ENCODE assay signal across 8 cellular contexts in genomic region chr9:127854169-127854833, GRCh38. TPM values are rescaled to one million over a fixed set of nuclear protein-coding genes. Genes with fewer than 3 reads are reported as not detected.
DNase-seq lines count a peak whose midpoint lies in the region; ATAC-seq and TF ChIP-seq lines count a peak whose summit lies in the region.

ENG (minus strand) TSS chr9:127854658; CDS start chr9:127854355, 303 bp downstream.

- H3K27ac Mint-ChIP-seq in activated T-cell treated with anti-CD3 and anti-CD28 coated beads, Interleukin-2, amount 50 U/mL, for 24 hours: peak within 1 kb of the TSS; percentile 90
- peak within 1 kb of the TSS; percentile 76 for H3K27ac Mint-ChIP-seq in activated CD4-positive, alpha-beta memory T cell treated with anti-CD3 and anti-CD28 coated beads, Interleukin-2, amount 10 ng/mL, durations not matched to agents 7 days and 5 days
- H3K27ac Mint-ChIP-seq in nephron: peak within 1 kb of the TSS; percentile 59 to 76 (median 67)

- peaks cover 2% of the 10 kb centered on the region for H3K9me3 Mint-ChIP-seq in activated T-cell treated with anti-CD3 and anti-CD28 coated beads, Interleukin-2, amount 50 U/mL, for 24 hours
- peaks cover 9% of the 10 kb centered on the region for H3K9me3 Mint-ChIP-seq in activated CD4-positive, alpha-beta memory T cell treated with anti-CD3 and anti-CD28 coated beads, Interleukin-2, amount 10 ng/mL, durations not matched to agents 7 days and 5 days
- peaks cover 2% of the 10 kb centered on the region for H3K9me3 Mint-ChIP-seq in nephron

- peaks cover 26% of the 10 kb centered on the region for H3K4me1 Mint-ChIP-seq in activated T-cell treated with anti-CD3 and anti-CD28 coated beads, Interleukin-2, amount 50 U/mL, for 24 hours (ENCODE audit: low read depth)
- peaks cover 25% of the 10 kb centered on the region for H3K4me1 Mint-ChIP-seq in activated CD4-positive, alpha-beta memory T cell treated with anti-CD3 and anti-CD28 coated beads, Interleukin-2, amount 10 ng/mL, durations not matched to agents 7 days and 5 days
- H3K4me1 Mint-ChIP-seq in nephron: peaks cover 27% of the 10 kb centered on the region

- peaks cover 17% of the 10 kb centered on the region for H3K36me3 Mint-ChIP-seq in activated T-cell treated with anti-CD3 and anti-CD28 coated beads, Interleukin-2, amount 50 U/mL, for 24 hours (ENCODE audit: low read depth)
- H3K36me3 Mint-ChIP-seq in activated CD4-positive, alpha-beta memory T cell treated with anti-CD3 and anti-CD28 coated beads, Interleukin-2, amount 10 ng/mL, durations not matched to agents 7 days and 5 days (ENCODE audit: low read depth): peaks cover 16% of the 10 kb centered on the region
- H3K36me3 Mint-ChIP-seq in nephron (ENCODE audit: low read depth): peaks cover 6% of the 10 kb centered on the region

- no peak for TF ChIP-seq CTCF in nephron (IDR thresholded peaks at IDR 0.05; ENCODE audit: unreplicated experiment in 3 of 3)

- H3K4me3 Mint-ChIP-seq in activated T-cell treated with anti-CD3 and anti-CD28 coated beads, Interleukin-2, amount 50 U/mL, for 24 hours: peak within 1 kb of the TSS; percentile 84
- peak within 1 kb of the TSS; percentile 84 for H3K4me3 Mint-ChIP-seq in activated CD4-positive, alpha-beta memory T cell treated with anti-CD3 and anti-CD28 coated beads, Interleukin-2, amount 10 ng/mL, durations not matched to agents 7 days and 5 days
- peak within 1 kb of the TSS; percentile 74 to 85 (median 79) for H3K4me3 Mint-ChIP-seq in nephron

- ATAC-seq in GM21737 (IDR thresholded peaks at IDR 0.05; ENCODE audit: unreplicated experiment): no peak
- no peak for ATAC-seq in GM18873 (IDR thresholded peaks at IDR 0.05; ENCODE audit: low FRiP score, unreplicated experiment)
- ATAC-seq in HG03175 (IDR thresholded peaks at IDR 0.05; ENCODE audit: unreplicated experiment): no peak

- POLR2A ChIA-PET in activated CD4-positive, alpha-beta memory T cell treated with anti-CD3 and anti-CD28 coated beads, Interleukin-2, amount 10 ng/mL, durations not matched to agents 7 days and 5 days (lab: Charles Lee): interaction anchor here (1.0 to 2.2 kb wide), 6 partner anchors 8 to 119 kb away, joined by 3 to 7 read pairs (median 4); partner anchors contain the start of genes CDK9 and TOR2A

- DNase-seq in activated T-cell treated with anti-CD3 and anti-CD28 coated beads, Interleukin-2, amount 50 U/mL, for 24 hours: peak; percentile 50
- DNase-seq in activated T-cell treated with anti-CD3 and anti-CD28 coated beads, Interleukin-2, amount 50 U/mL, for 1 hour: no peak
- DNase-seq in activated CD4-positive, alpha-beta memory T cell treated with anti-CD3 and anti-CD28 coated beads, Interleukin-2, amount 10 ng/mL, durations not matched to agents 7 days and 5 days: no peak
- peak; percentile 44 for DNase-seq in fibroblast of peridontal ligament (ENCODE audit: extremely low read depth)

- H3K27me3 Mint-ChIP-seq in activated T-cell treated with anti-CD3 and anti-CD28 coated beads, Interleukin-2, amount 50 U/mL, for 24 hours: no peaks in the 10 kb centered on the region
- H3K27me3 Mint-ChIP-seq in activated CD4-positive, alpha-beta memory T cell treated with anti-CD3 and anti-CD28 coated beads, Interleukin-2, amount 10 ng/mL, durations not matched to agents 7 days and 5 days: no peaks in the 10 kb centered on the region
- peaks cover 4% of the 10 kb centered on the region for H3K27me3 Mint-ChIP-seq in nephron (ENCODE audit: low read depth)

- CTCF ChIA-PET in activated CD4-positive, alpha-beta memory T cell treated with anti-CD3 and anti-CD28 coated beads, Interleukin-2, amount 10 ng/mL, durations not matched to agents 7 days and 5 days (lab: Charles Lee): interaction anchor here (1.3 to 1.7 kb wide), 2 partner anchors 15 to 16 kb away, joined by 6 to 8 read pairs; no protein-coding TSS in a partner anchor

RNA-seq across cellular contexts. Expression of gene ENG, which starts in this region (rescaled TPM):
- 10 to 100 TPM; 13.1 to 14.1 TPM for total RNA-seq in activated CD4-positive, alpha-beta memory T cell treated with anti-CD3 and anti-CD28 coated beads, Interleukin-2, amount 10 ng/mL, durations not matched to agents 7 days and 5 days

Comparison
In these comparisons a context has a peak if more than half of its experiments do, and no peak if none do; other contexts are left out.
1. DNase-seq: peak in activated T-cell treated with anti-CD3 and anti-CD28 coated beads, Interleukin-2, amount 50 U/mL, for 24 hours (single experiment) and fibroblast of peridontal ligament (single experiment); none in activated T-cell treated with anti-CD3 and anti-CD28 coated beads, Interleukin-2, amount 50 U/mL, for 1 hour (single experiment) and activated CD4-positive, alpha-beta memory T cell treated with anti-CD3 and anti-CD28 coated beads, Interleukin-2, amount 10 ng/mL, durations not matched to agents 7 days and 5 days (single experiment).
2. Peak in every context shown above with its lines, with median percentiles within 50 percentile points of each other: H3K27ac Mint-ChIP-seq and H3K4me3 Mint-ChIP-seq.